In genomic region chr2:121052023-121052422, GRCh38 we compare ENCODE assay signal across 24 cellular contexts.
A peak's percentile ranks its signal among the peaks of the same experiment; 100 is the strongest.
DNase-seq lines count a peak whose midpoint lies in the region; ATAC-seq, FAIRE-seq and TF ChIP-seq lines count a peak whose summit lies in the region.
"Had no signal": no experiment of that assay in that cellular context is flagged by ENCODE, and none has a peak within 500 bp of the region (broad histone marks: within the 10 kb centered on the region; RNA-seq: fewer than 3 reads in every experiment).

No MANE protein-coding gene starts in this region.

- no peaks in the 10 kb centered on the region for H3K4me1 Mint-ChIP-seq in activated CD8-positive, alpha-beta T cell treated with anti-CD3 and anti-CD28 coated beads for 36 hours (ENCODE audit: low read depth)
- H3K4me1 Mint-ChIP-seq in activated naive CD8-positive, alpha-beta T cell treated with anti-CD3 and anti-CD28 coated beads for 36 hours, result no peaks in the 10 kb centered on the region
- H3K4me1 Mint-ChIP-seq: CD4-positive, CD25-positive, alpha-beta regulatory T cell; IgD-negative memory B cell had no signal

- intact Hi-C loops in K562 (cut with micrococcal nuclease), result no loop called here
- intact Hi-C loops in left cardiac atrium (cut with DNase I), result no loop called here
- intact Hi-C loops in activated CD8-positive, alpha-beta T cell treated with anti-CD3 and anti-CD28 coated beads for 36 hours (cut with micrococcal nuclease), result no loop called here

- POLR2A ChIA-PET in K562 (lab: Yijun Ruan, JAX) (interaction anchor here (1.1 kb wide), 1 partner anchor 10 kb away, joined by 3 read pairs; no protein-coding TSS in a partner anchor), HEK293T (lab: Yijun Ruan, JAX) (no interaction called here)
- POLR2A ChIA-PET in activated CD8-positive, alpha-beta T cell treated with anti-CD3 and anti-CD28 coated beads for 36 hours (lab: Charles Lee), result no interaction called here

- H3K79me2 ChIP-seq in K562 (ENCODE audit: control insufficient read depth, insufficient read depth, low read length), result no peaks in the 10 kb centered on the region
- H3K79me2 ChIP-seq in osteoblast (ENCODE audit: insufficient read depth, low read length), result no peaks in the 10 kb centered on the region

- H3K9me1 ChIP-seq in K562 (ENCODE audit: control insufficient read depth, insufficient read depth, low read length), result no peaks in the 10 kb centered on the region

- TF ChIP-seq RAD21 in K562 (CRISPR knock-in tag; conservative IDR thresholded peaks at IDR 0.05 in 1 of 2, IDR thresholded peaks at IDR 0.05 in 1 of 2), result no peak

- ATAC-seq in K562 (no peak), left cardiac atrium (peak; percentile 74 to 88)
- ATAC-seq in activated CD8-positive, alpha-beta T cell treated with anti-CD3 and anti-CD28 coated beads for 36 hours, result no peak

- BruUV-seq in K562 (replicated peaks; lab: Mats Ljungman, UMichigan), result no TSS peak

- FAIRE-seq in K562 (lab: Jason Lieb, UNC), result no peak
- FAIRE-seq: A204.1, RCC 7860 had no signal

- CTCF ChIA-PET in K562 (lab: Yijun Ruan, JAX; ENCODE audit: low intra/inter-chr PET ratio) (no interaction called here), HEK293T (lab: Yijun Ruan, JAX) (no interaction called here)
- CTCF ChIA-PET in activated CD8-positive, alpha-beta T cell treated with anti-CD3 and anti-CD28 coated beads for 36 hours (lab: Charles Lee), result no interaction called here

- no peak overlapping the region for H2AFZ ChIP-seq in K562 (ENCODE audit: low read depth, low read length)
- peak overlapping the region; percentile 49 for H2AFZ ChIP-seq in osteoblast (ENCODE audit: low read length)

- H3K27me3 Mint-ChIP-seq in activated CD8-positive, alpha-beta T cell treated with anti-CD3 and anti-CD28 coated beads for 36 hours, result no peaks in the 10 kb centered on the region
- no peaks in the 10 kb centered on the region for H3K27me3 Mint-ChIP-seq in activated naive CD8-positive, alpha-beta T cell treated with anti-CD3 and anti-CD28 coated beads for 36 hours
- H3K27me3 Mint-ChIP-seq: CD4-positive, CD25-positive, alpha-beta regulatory T cell had no signal

- no peaks in the 10 kb centered on the region for H3K36me3 ChIP-seq in K562 (ENCODE audit: control insufficient read depth, insufficient read depth, low read length)
- H3K36me3 ChIP-seq in osteoblast (ENCODE audit: insufficient read depth, low read length), result no peaks in the 10 kb centered on the region
- H3K36me3 ChIP-seq: BE2C, MG63 had no signal

- H3K27ac ChIP-seq in K562 (ENCODE audit: extremely low read depth, low read depth, low read length) (no peak overlapping the region), osteoblast (ENCODE audit: low read depth, low read length) (no peak overlapping the region)
- H3K27ac ChIP-seq: HL-60 had no signal

- H4K20me1 ChIP-seq in K562 (replicated peaks; ENCODE audit: control insufficient read depth, insufficient read depth, low read length) (no peaks in the 10 kb centered on the region), osteoblast (ENCODE audit: insufficient read depth, low read length) (no peaks in the 10 kb centered on the region)

- H3K4me1 ChIP-seq in K562 (replicated peaks in 1 of 2; ENCODE audit: control insufficient read depth in 2 of 2, insufficient read depth in 2 of 2, low read length in 2 of 2) (no peaks in the 10 kb centered on the region), osteoblast (ENCODE audit: insufficient read depth, low read length) (no peaks in the 10 kb centered on the region)
- H3K4me1 ChIP-seq: BE2C, Caco-2 had no signal

- H3K27me3 ChIP-seq in K562 (ENCODE audit: control insufficient read depth in 2 of 2, insufficient read depth in 2 of 2, low read length in 2 of 2), result peaks cover 0 to 22% of the 10 kb centered on the region in 2 experiments; a peak in 2 of 5 replicates
- peaks cover 10% of the 10 kb centered on the region for H3K27me3 ChIP-seq in osteoblast (ENCODE audit: insufficient read depth, low read length)
- H3K27me3 ChIP-seq: BE2C, MG63 had no signal

- H3K36me3 Mint-ChIP-seq in activated CD8-positive, alpha-beta T cell treated with anti-CD3 and anti-CD28 coated beads for 36 hours (ENCODE audit: low read depth), result no peaks in the 10 kb centered on the region
- H3K36me3 Mint-ChIP-seq in activated naive CD8-positive, alpha-beta T cell treated with anti-CD3 and anti-CD28 coated beads for 36 hours, result no peaks in the 10 kb centered on the region
- H3K36me3 Mint-ChIP-seq: CD4-positive, CD25-positive, alpha-beta regulatory T cell; IgD-negative memory B cell had no signal

- TF ChIP-seq POLR2A in K562 (conservative IDR thresholded peaks at IDR 0.05), result no peak

- DNase-seq in HuH-7 (ENCODE audit: low spot score) (peak; percentile 50), K562 (ENCODE audit: extremely low read depth in 1 of 4, low spot score in 3 of 4) (no peak), left cardiac atrium (peak; percentile 52), osteoblast (ENCODE audit: insufficient read length, low spot score, missing footprints) (no peak), HEK293T (ENCODE audit: extremely low spot score) (no peak), medulla oblongata (ENCODE audit: extremely low spot score) (no peak)
- no peak for DNase-seq in activated CD8-positive, alpha-beta T cell treated with anti-CD3 and anti-CD28 coated beads for 36 hours
- no peak for DNase-seq in activated naive CD8-positive, alpha-beta T cell treated with anti-CD3 and anti-CD28 coated beads for 36 hours
- DNase-seq: BE2C; CD4-positive, CD25-positive, alpha-beta regulatory T cell; GDM1; H9; Kasumi-1; MG63; NCI-H1092; NCI-H1436 treated with DMSO at 0.1 percent for 48 hours; NCI-H2171; NCI-H446; NCI-H526 treated with DMSO at 0.1 percent for 48 hours had no signal

- in situ Hi-C loops in K562 (cut with MboI), result no loop called here

- WGBS in K562 (ENCODE audit: insufficient coverage, low coverage, missing lambda C conversion rate), result 2% methylated on average over 11 of the region's 11 CpGs

- H3K9ac ChIP-seq in K562 (ENCODE audit: insufficient read depth in 1 of 2, low read depth in 2 of 2, low read length in 2 of 2), result no peak overlapping the region

- no peak overlapping the region for H3K4me3 Mint-ChIP-seq in activated CD8-positive, alpha-beta T cell treated with anti-CD3 and anti-CD28 coated beads for 36 hours
- no peak overlapping the region for H3K4me3 Mint-ChIP-seq in activated naive CD8-positive, alpha-beta T cell treated with anti-CD3 and anti-CD28 coated beads for 36 hours
- H3K4me3 Mint-ChIP-seq: CD4-positive, CD25-positive, alpha-beta regulatory T cell; H9; IgD-negative memory B cell had no signal

- no peaks in the 10 kb centered on the region for H3K9me3 Mint-ChIP-seq in activated CD8-positive, alpha-beta T cell treated with anti-CD3 and anti-CD28 coated beads for 36 hours
- no peaks in the 10 kb centered on the region for H3K9me3 Mint-ChIP-seq in activated naive CD8-positive, alpha-beta T cell treated with anti-CD3 and anti-CD28 coated beads for 36 hours
- H3K9me3 Mint-ChIP-seq: IgD-negative memory B cell had no signal

- no peak overlapping the region for H3K27ac Mint-ChIP-seq in activated CD8-positive, alpha-beta T cell treated with anti-CD3 and anti-CD28 coated beads for 36 hours
- H3K27ac Mint-ChIP-seq in activated naive CD8-positive, alpha-beta T cell treated with anti-CD3 and anti-CD28 coated beads for 36 hours, result no peak overlapping the region
- H3K27ac Mint-ChIP-seq: CD4-positive, CD25-positive, alpha-beta regulatory T cell; IgD-negative memory B cell had no signal

- H3K9me3 ChIP-seq in K562 (replicated peaks; ENCODE audit: control insufficient read depth, insufficient read depth, low read depth, low read length), result no peaks in the 10 kb centered on the region
- H3K9me3 ChIP-seq in osteoblast (ENCODE audit: low read depth, low read length), result no peaks in the 10 kb centered on the region
- H3K9me3 ChIP-seq: BE2C, Caco-2, MG63 had no signal

- TF ChIP-seq CTCF in K562 (IDR thresholded peaks at IDR 0.05 in 2 of 3, conservative IDR thresholded peaks at IDR 0.05 in 1 of 3; ENCODE audit: insufficient read depth in 2 of 3, low read depth in 1 of 3, low read length in 3 of 3), result no peak
- TF ChIP-seq CTCF in osteoblast (IDR thresholded peaks at IDR 0.05; ENCODE audit: extremely low read depth, low read depth, low read length), result no peak
- no peak for TF ChIP-seq CTCF in activated CD8-positive, alpha-beta T cell treated with anti-CD3 and anti-CD28 coated beads for 36 hours (IDR thresholded peaks at IDR 0.05)

- H3K4me2 ChIP-seq in K562 (ENCODE audit: insufficient read depth, low read length), result no peak overlapping the region
- H3K4me2 ChIP-seq in osteoblast (ENCODE audit: insufficient read depth, low read length), result no peak overlapping the region

- H3K4me3 ChIP-seq in K562, result no peak overlapping the region
- H3K4me3 ChIP-seq in osteoblast (ENCODE audit: insufficient read depth, low read length), result no peak overlapping the region
- H3K4me3 ChIP-seq: MG63 had no signal

- TF ChIP-seq EP300 in K562 (IDR thresholded peaks at IDR 0.05; ENCODE audit: low read length), result no peak

TF ChIP-seq in K562, 482 proteins besides CTCF, POLR2A, EP300 and RAD21 (continues in another document):
- TF ChIP-seq KLF6 (CRISPR knock-in tag; IDR thresholded peaks at IDR 0.05; ENCODE audit: borderline replicate concordance) (no peak), IRF9 (tag; IDR thresholded peaks at IDR 0.05) (no peak), CEBPB (tag; IDR thresholded peaks at IDR 0.05) (0 out of 2 replicates have a peak, but pooled peaks have one; percentile 32)

TF ChIP-seq in HEK293T, 16 proteins besides CTCF, POLR2A, EP300 and RAD21:
- TF ChIP-seq PKNOX1 (IDR thresholded peaks at IDR 0.05), result no peak
- TF ChIP-seq BHLHE40 (IDR thresholded peaks at IDR 0.05; ENCODE audit: borderline replicate concordance), result no peak
- TF ChIP-seq FOXK2 (IDR thresholded peaks at IDR 0.05), result no peak

Comparison
In these comparisons a context has a peak if more than half of its experiments do, and no peak if none do; other contexts are left out.
1. DNase-seq: peak in HuH-7 (single experiment) and left cardiac atrium (single experiment); none in K562 (0 of 4), osteoblast (single experiment), HEK293T (single experiment), activated CD8-positive, alpha-beta T cell treated with anti-CD3 and anti-CD28 coated beads for 36 hours (single experiment), activated naive CD8-positive, alpha-beta T cell treated with anti-CD3 and anti-CD28 coated beads for 36 hours (single experiment) and medulla oblongata (single experiment).
2. ATAC-seq: peak in left cardiac atrium (2 of 2); none in K562 (single experiment) and activated CD8-positive, alpha-beta T cell treated with anti-CD3 and anti-CD28 coated beads for 36 hours (single experiment).